Comparison of ENCODE assay signal across 23 cellular contexts in the genomic region with DNA sequence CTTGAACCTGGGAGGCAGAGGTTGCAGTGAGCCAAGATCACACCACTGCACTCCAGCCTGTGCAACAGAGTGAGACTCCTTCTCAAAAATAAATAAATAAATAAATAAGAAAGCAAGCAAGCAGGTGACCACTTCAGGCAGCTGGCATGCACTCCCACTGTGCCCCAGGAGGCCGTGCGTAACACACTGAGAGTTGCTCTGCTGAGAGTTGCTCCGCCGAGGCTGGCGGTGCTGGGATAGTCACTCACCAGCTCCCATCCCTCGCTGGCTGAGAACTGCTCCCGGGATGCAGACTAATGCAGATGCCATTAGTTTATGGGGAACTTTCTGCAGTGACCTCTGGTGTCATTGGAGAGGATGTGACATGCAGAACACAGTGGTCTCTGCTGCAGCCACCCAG.
"Had no signal": no experiment of that assay in that cellular context is flagged by ENCODE, and none has a peak within 500 bp of the region (broad histone marks: within the 10 kb centered on the region; RNA-seq: fewer than 3 reads in every experiment).

No MANE protein-coding gene starts in this region.

- H3K27ac ChIP-seq: adrenal gland, ascending aorta, colonic mucosa, dorsolateral prefrontal cortex, esophagus squamous epithelium, gastrocnemius medialis, thoracic aorta, upper lobe of left lung had no signal

- DNase-seq: activated CD4-positive, alpha-beta T cell treated with anti-CD3 and anti-CD28 coated beads for 1 hour; activated CD4-positive, alpha-beta T cell treated with anti-CD3 and anti-CD28 coated beads, Interleukin-2, amount 50 U/mL, for 1 hour; activated CD8-positive, alpha-beta T cell treated with anti-CD3 and anti-CD28 coated beads, Interleukin-2, amount 10 ng/mL, durations not matched to agents 7 days and 5 days; activated gamma-delta T cell treated with Interleukin-2 at 50 U/mL for 16 hours; activated T-cell treated with anti-CD3 and anti-CD28 coated beads, Interleukin-2, amount 50 U/mL, for 1 hour; adrenal gland; central memory CD4-positive, alpha-beta T cell; colonic mucosa; dorsolateral prefrontal cortex; esophagus squamous epithelium; gastrocnemius medialis; hypothalamus; naive B cell; occipital lobe; posterior cingulate gyrus; small intestine; stimulated activated CD4-positive, alpha-beta T cell treated with anti-CD3 and anti-CD28 coated beads, Interleukin-2, amount 100 ng/mL, for 24 hours; T-helper 1 cell; upper lobe of left lung had no signal

- H3K9me3 ChIP-seq: adrenal gland, ascending aorta, colonic mucosa, esophagus squamous epithelium, gastrocnemius medialis, thoracic aorta, upper lobe of left lung had no signal

- H3K4me3 ChIP-seq: adrenal gland, ascending aorta, colonic mucosa, dorsolateral prefrontal cortex, esophagus squamous epithelium, gastrocnemius medialis, thoracic aorta, upper lobe of left lung had no signal

- ATAC-seq: activated CD8-positive, alpha-beta T cell treated with anti-CD3 and anti-CD28 coated beads, Interleukin-2, amount 10 ng/mL, durations not matched to agents 7 days and 5 days; gastrocnemius medialis; sciatic nerve; stimulated activated memory B cell treated with anti-CD40 and anti-IgM and Interleukin-4, amounts not matched to agents 10 μg/mL and 1 μg/mL and 100 μg/mL, for 72 hours had no signal

- H3K36me3 ChIP-seq: gastrocnemius medialis had no signal

- H3K4me1 ChIP-seq: adrenal gland, ascending aorta, colonic mucosa, gastrocnemius medialis had no signal
